ENCODE assay signal across 1 cellular context in the genomic region with DNA sequence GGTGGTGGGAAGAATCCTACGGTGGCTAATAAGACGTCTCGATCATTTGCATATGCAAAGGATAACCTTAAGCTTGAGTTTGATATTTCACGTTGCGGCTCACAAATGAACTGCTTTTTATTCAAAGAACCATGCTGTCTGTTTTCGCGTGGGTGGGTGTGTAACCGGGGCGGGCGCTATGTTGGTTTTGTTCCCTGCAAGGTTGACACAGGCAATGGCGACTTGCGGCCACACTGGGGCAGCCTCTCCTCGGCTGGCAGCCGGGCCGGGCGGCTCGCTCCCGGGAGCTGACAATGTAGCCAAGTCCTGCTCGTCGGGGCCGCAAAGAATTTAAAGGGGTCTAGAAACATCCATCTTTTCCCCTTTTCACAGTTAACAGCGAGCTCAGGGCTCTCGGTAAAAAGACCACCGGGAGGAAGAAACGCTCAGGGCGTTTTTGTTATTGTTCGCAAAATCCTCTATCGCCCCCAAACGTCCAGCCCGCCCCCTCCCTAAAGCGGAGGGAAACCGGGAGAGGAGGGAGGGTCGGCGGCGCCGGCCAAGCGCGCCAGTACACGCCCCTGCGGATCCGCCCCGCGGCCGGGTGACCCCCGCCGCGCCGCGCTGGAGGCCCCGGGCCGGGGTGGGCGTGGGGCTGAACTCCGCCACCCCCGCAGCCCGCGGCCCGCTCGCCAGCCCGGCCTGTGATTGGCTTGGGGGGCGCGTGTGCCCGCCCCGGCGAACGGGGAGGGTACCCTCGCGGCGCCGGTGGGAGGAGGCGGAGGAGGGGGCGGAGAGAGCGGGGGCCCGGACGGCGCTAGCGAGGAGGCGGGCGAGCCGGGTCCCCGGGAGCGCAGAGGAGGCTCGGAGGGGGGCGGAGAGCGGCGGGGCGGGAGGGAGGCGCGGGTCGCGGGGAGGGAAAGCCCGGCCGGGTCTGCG.
TF ChIP-seq lines count a peak whose summit lies in the region.

NEDD4L (plus strand) TSS at position 775 of the 918 bp plus-strand sequence. CDS start 435 bp downstream, outside the sequence.

TF ChIP-seq in GM23338, 12 proteins besides CTCF, POLR2A, EP300 and RAD21 (continued from another document):
- TF ChIP-seq, protein P1, sequence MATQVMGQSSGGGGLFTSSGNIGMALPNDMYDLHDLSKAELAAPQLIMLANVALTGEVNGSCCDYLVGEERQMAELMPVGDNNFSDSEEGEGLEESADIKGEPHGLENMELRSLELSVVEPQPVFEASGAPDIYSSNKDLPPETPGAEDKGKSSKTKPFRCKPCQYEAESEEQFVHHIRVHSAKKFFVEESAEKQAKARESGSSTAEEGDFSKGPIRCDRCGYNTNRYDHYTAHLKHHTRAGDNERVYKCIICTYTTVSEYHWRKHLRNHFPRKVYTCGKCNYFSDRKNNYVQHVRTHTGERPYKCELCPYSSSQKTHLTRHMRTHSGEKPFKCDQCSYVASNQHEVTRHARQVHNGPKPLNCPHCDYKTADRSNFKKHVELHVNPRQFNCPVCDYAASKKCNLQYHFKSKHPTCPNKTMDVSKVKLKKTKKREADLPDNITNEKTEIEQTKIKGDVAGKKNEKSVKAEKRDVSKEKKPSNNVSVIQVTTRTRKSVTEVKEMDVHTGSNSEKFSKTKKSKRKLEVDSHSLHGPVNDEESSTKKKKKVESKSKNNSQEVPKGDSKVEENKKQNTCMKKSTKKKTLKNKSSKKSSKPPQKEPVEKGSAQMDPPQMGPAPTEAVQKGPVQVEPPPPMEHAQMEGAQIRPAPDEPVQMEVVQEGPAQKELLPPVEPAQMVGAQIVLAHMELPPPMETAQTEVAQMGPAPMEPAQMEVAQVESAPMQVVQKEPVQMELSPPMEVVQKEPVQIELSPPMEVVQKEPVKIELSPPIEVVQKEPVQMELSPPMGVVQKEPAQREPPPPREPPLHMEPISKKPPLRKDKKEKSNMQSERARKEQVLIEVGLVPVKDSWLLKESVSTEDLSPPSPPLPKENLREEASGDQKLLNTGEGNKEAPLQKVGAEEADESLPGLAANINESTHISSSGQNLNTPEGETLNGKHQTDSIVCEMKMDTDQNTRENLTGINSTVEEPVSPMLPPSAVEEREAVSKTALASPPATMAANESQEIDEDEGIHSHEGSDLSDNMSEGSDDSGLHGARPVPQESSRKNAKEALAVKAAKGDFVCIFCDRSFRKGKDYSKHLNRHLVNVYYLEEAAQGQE (IDR thresholded peaks at IDR 0.05; ENCODE audit: unreplicated experiment): no peak
- no peak for TF ChIP-seq NANOG (IDR thresholded peaks at IDR 0.05; ENCODE audit: borderline replicate concordance)
